Comparison of ENCODE assay signal across 18 cellular contexts in genomic region chr14:80645667-80646413, GRCh38.
DNase-seq lines count a peak whose midpoint lies in the region; ATAC-seq, FAIRE-seq and TF ChIP-seq lines count a peak whose summit lies in the region.
"Had no signal": no experiment of that assay in that cellular context is flagged by ENCODE, and none has a peak within 500 bp of the region (broad histone marks: within the 10 kb centered on the region; RNA-seq: fewer than 3 reads in every experiment).

No MANE protein-coding gene starts in this region.

- no peaks in the 10 kb centered on the region for H3K9me1 ChIP-seq in keratinocyte (ENCODE audit: control insufficient read depth, extremely low read depth, insufficient read depth, low read length)

- TF ChIP-seq CTCF in HepG2 (CRISPR knock-in tag; IDR thresholded peaks at IDR 0.05) = no peak
- no peak for TF ChIP-seq CTCF in right lobe of liver (IDR thresholded peaks at IDR 0.05)
- no peak for TF ChIP-seq CTCF in bronchial epithelial cell (IDR thresholded peaks at IDR 0.05; ENCODE audit: insufficient read depth, low read length, severe bottlenecking)
- no peak for TF ChIP-seq CTCF in keratinocyte (optimal IDR thresholded peaks at IDR 0.05 in 1 of 3, IDR thresholded peaks at IDR 0.05 in 1 of 3, conservative IDR thresholded peaks at IDR 0.05 in 1 of 3; ENCODE audit: extremely low read depth in 1 of 3, insufficient read depth in 2 of 3, low read length in 3 of 3)

- FAIRE-seq in HepG2 (lab: Jason Lieb, UNC) (no peak), bronchial epithelial cell (lab: Jason Lieb, UNC) (no peak), keratinocyte (lab: Jason Lieb, UNC) (peak; percentile 20)
- FAIRE-seq: GM12878 had no signal

- intact Hi-C loops in HepG2 (cut with micrococcal nuclease; ENCODE audit: unreplicated experiment) (no loop called here), right lobe of liver (cut with DNase I) (no loop called here)

- no peak overlapping the region for H3K4ac ChIP-seq in trophoblast cell (ENCODE audit: low read depth, low read length)

- H3K79me1 ChIP-seq in trophoblast cell (ENCODE audit: low read length) = no peaks in the 10 kb centered on the region

- H3K27ac Mint-ChIP-seq in stimulated activated memory B cell treated with anti-CD40 and anti-IgM and Interleukin-4, amounts not matched to agents 10 μg/mL and 1 μg/mL and 100 μg/mL, for 72 hours = no peak overlapping the region
- H3K27ac Mint-ChIP-seq: CD14-positive monocyte; CD4-positive, alpha-beta memory T cell had no signal

- H3K4me3 ChIP-seq in HepG2 (replicated peaks in 1 of 3; ENCODE audit: insufficient read depth in 1 of 3, low read depth in 2 of 3, low read length in 3 of 3) (no peak overlapping the region), right lobe of liver (no peak overlapping the region), bronchial epithelial cell (ENCODE audit: low read depth, low read length) (no peak overlapping the region), keratinocyte (ENCODE audit: control insufficient read depth in 2 of 3, extremely low read depth in 1 of 3, insufficient read depth in 2 of 3, low read depth in 1 of 3, low read length in 3 of 3) (no peak overlapping the region), trophoblast cell (ENCODE audit: low read depth, low read length) (no peak overlapping the region)
- H3K4me3 ChIP-seq: BLaER1, GM12878 had no signal

- H3K27me3 Mint-ChIP-seq in stimulated activated memory B cell treated with anti-CD40 and anti-IgM and Interleukin-4, amounts not matched to agents 10 μg/mL and 1 μg/mL and 100 μg/mL, for 72 hours = no peaks in the 10 kb centered on the region
- H3K27me3 Mint-ChIP-seq: CD4-positive, alpha-beta memory T cell had no signal

- H3K27ac ChIP-seq in HepG2 (ENCODE audit: extremely low read length, insufficient read depth, low read length) (peak overlapping the region; percentile 25), right lobe of liver (no peak overlapping the region), keratinocyte (ENCODE audit: control insufficient read depth, insufficient read depth, low read length) (no peak overlapping the region), trophoblast cell (ENCODE audit: low read depth, low read length) (no peak overlapping the region)
- H3K27ac ChIP-seq: BLaER1 had no signal

- H3K79me2 ChIP-seq in HepG2 (ENCODE audit: insufficient read depth, low read length) (no peaks in the 10 kb centered on the region), keratinocyte (ENCODE audit: control insufficient read depth, insufficient read depth, low read length) (no peaks in the 10 kb centered on the region), trophoblast cell (ENCODE audit: control insufficient read depth, insufficient read depth, low read length, poor library complexity) (no peaks in the 10 kb centered on the region)

- H2BK120ac ChIP-seq in trophoblast cell (ENCODE audit: insufficient read depth, low read length, poor library complexity) = no peak overlapping the region

- H2BK12ac ChIP-seq in trophoblast cell (ENCODE audit: low read length) = no peak overlapping the region

- no peaks in the 10 kb centered on the region for H4K20me1 ChIP-seq in HepG2 (ENCODE audit: insufficient read depth, low read length)
- H4K20me1 ChIP-seq in keratinocyte (ENCODE audit: control insufficient read depth, extremely low read depth, insufficient read depth, low read length) = no peaks in the 10 kb centered on the region
- H4K20me1 ChIP-seq: BLaER1 had no signal

- dilution Hi-C loops in keratinocyte (cut with MboI; ENCODE audit: extremely low pct_ligation_motif_present, low sequenced_read_pairs) = no loop called here

- no peak overlapping the region for H3K4me3 Mint-ChIP-seq in stimulated activated memory B cell treated with anti-CD40 and anti-IgM and Interleukin-4, amounts not matched to agents 10 μg/mL and 1 μg/mL and 100 μg/mL, for 72 hours
- H3K4me3 Mint-ChIP-seq: CD14-positive monocyte; CD4-positive, alpha-beta memory T cell had no signal

- no peak for TF ChIP-seq RAD21 in HepG2 (CRISPR knock-in tag; IDR thresholded peaks at IDR 0.05)

- peak; percentile 16 for DNase-seq in HepG2 (ENCODE audit: low spot score)
- no peak for DNase-seq in right lobe of liver
- peak; percentile 29 for DNase-seq in bronchial epithelial cell (ENCODE audit: low read depth)
- no peak for DNase-seq in keratinocyte (ENCODE audit: low read depth, low spot score)
- no peak for DNase-seq in mesenteric fat pad (ENCODE audit: low spot score)
- no peak for DNase-seq in trophoblast cell
- DNase-seq: 8988T; CD4-positive, alpha-beta memory T cell; DMS53; DND-41; EL; GOT3; H7 had no signal

- no peak overlapping the region; the same call in 1 of the 2 replicates for H3K4me2 ChIP-seq in HepG2 (ENCODE audit: low read depth, low read length)
- no peak overlapping the region for H3K4me2 ChIP-seq in keratinocyte (ENCODE audit: control insufficient read depth, extremely low read depth, insufficient read depth, low read depth, low read length)
- H3K4me2 ChIP-seq in trophoblast cell (ENCODE audit: low read length) = no peak overlapping the region
- H3K4me2 ChIP-seq: BLaER1 had no signal

- no TSS peak for BruUV-seq in HepG2 (replicated peaks; lab: Mats Ljungman, UMichigan)

- CTCF ChIA-PET in HepG2 (lab: Yijun Ruan, JAX; ENCODE audit: low intra/inter-chr PET ratio, low total read pairs) = no interaction called here

- in situ Hi-C loops in HepG2 (cut with HindIII; ENCODE audit: extremely low pct_ligation_motif_present, low pct_unique_long_range_greater_than_20kb) = no loop called here

- H3K27me3 ChIP-seq in HepG2 (ENCODE audit: control insufficient read depth in 1 of 2, insufficient read depth in 2 of 2, low read length in 2 of 2) = no peaks in the 10 kb centered on the region
- no peaks in the 10 kb centered on the region for H3K27me3 ChIP-seq in right lobe of liver
- H3K27me3 ChIP-seq in bronchial epithelial cell (ENCODE audit: control insufficient read depth, insufficient read depth, low read length) = no peaks in the 10 kb centered on the region
- no peaks in the 10 kb centered on the region for H3K27me3 ChIP-seq in keratinocyte (ENCODE audit: control insufficient read depth, extremely low read depth, insufficient read depth, low read length)
- H3K27me3 ChIP-seq in trophoblast cell (ENCODE audit: insufficient read depth, low read length) = no peaks in the 10 kb centered on the region
- H3K27me3 ChIP-seq: BLaER1 had no signal

- H3K4me1 ChIP-seq in HepG2 (ENCODE audit: insufficient read depth, low read length) = peaks cover 13% of the 10 kb centered on the region
- H3K4me1 ChIP-seq in right lobe of liver = no peaks in the 10 kb centered on the region
- peaks cover 4% of the 10 kb centered on the region for H3K4me1 ChIP-seq in keratinocyte (ENCODE audit: control insufficient read depth, extremely low read depth, insufficient read depth, low read length)
- H3K4me1 ChIP-seq in trophoblast cell (ENCODE audit: control insufficient read depth in 1 of 2, insufficient read depth in 2 of 2, low read length in 2 of 2) = no peaks in the 10 kb centered on the region
- H3K4me1 ChIP-seq: BLaER1 had no signal

- no peak overlapping the region for H3K14ac ChIP-seq in trophoblast cell (ENCODE audit: low read length)

- H3K9ac ChIP-seq in HepG2 (ENCODE audit: insufficient read depth, low read depth, low read length) = no peak overlapping the region
- H3K9ac ChIP-seq in keratinocyte (ENCODE audit: control insufficient read depth, extremely low read depth, insufficient read depth, low read length) = no peak overlapping the region
- H3K9ac ChIP-seq in trophoblast cell (ENCODE audit: low read length) = no peak overlapping the region
- H3K9ac ChIP-seq: BLaER1 had no signal

- 48% methylated on average over 5 of the region's 5 CpGs for WGBS in HepG2 (ENCODE audit: low lambda C conversion rate)
- 84% methylated on average over 5 of the region's 5 CpGs for WGBS in right lobe of liver (ENCODE audit: insufficient coverage, low coverage, low lambda C conversion rate, missing lambda C conversion rate)
- WGBS in trophoblast cell (ENCODE audit: extremely low coverage, insufficient coverage, insufficient read length) = no CpG with 5 or more reads among the region's 5 CpGs

- ATAC-seq in HepG2 (peak; percentile 87), right lobe of liver (no peak)
- ATAC-seq in stimulated activated memory B cell treated with anti-CD40 and anti-IgM and Interleukin-4, amounts not matched to agents 10 μg/mL and 1 μg/mL and 100 μg/mL, for 72 hours = no peak
- ATAC-seq: GM12878, HCT116 had no signal

- no peak overlapping the region for H4K8ac ChIP-seq in trophoblast cell (ENCODE audit: low read depth, low read length)

- H2AFZ ChIP-seq in HepG2 (ENCODE audit: low read length) (no peak overlapping the region), keratinocyte (ENCODE audit: control insufficient read depth, low read length) (no peak overlapping the region), trophoblast cell (ENCODE audit: insufficient read depth, low read length, poor library complexity) (no peak overlapping the region)

- H3K9me3 Mint-ChIP-seq in stimulated activated memory B cell treated with anti-CD40 and anti-IgM and Interleukin-4, amounts not matched to agents 10 μg/mL and 1 μg/mL and 100 μg/mL, for 72 hours = no peaks in the 10 kb centered on the region

- H4K12ac ChIP-seq in trophoblast cell (ENCODE audit: low read depth, low read length) = no peak overlapping the region

- H2AK5ac ChIP-seq in trophoblast cell (ENCODE audit: low read length) = no peak overlapping the region

- H3K18ac ChIP-seq in trophoblast cell (ENCODE audit: low read length) = no peak overlapping the region

- POLR2A ChIA-PET in HepG2 (lab: Yijun Ruan, JAX) = no interaction called here

- TF ChIP-seq POLR2A in HepG2 (IDR thresholded peaks at IDR 0.05; ENCODE audit: insufficient read depth in 1 of 2, low read depth in 2 of 2, low read length in 2 of 2) = no peak
- TF ChIP-seq POLR2A in right lobe of liver (IDR thresholded peaks at IDR 0.05) = no peak

- H4K91ac ChIP-seq in trophoblast cell (ENCODE audit: low read depth, low read length) = no peak overlapping the region

- no peaks in the 10 kb centered on the region for H3K36me3 Mint-ChIP-seq in stimulated activated memory B cell treated with anti-CD40 and anti-IgM and Interleukin-4, amounts not matched to agents 10 μg/mL and 1 μg/mL and 100 μg/mL, for 72 hours

- no peak overlapping the region for H3K23ac ChIP-seq in trophoblast cell (ENCODE audit: low read length)

- H3K36me3 ChIP-seq in HepG2 (replicated peaks in 1 of 2; ENCODE audit: control insufficient read depth in 1 of 2, insufficient read depth in 2 of 2, low read length in 2 of 2) (no peaks in the 10 kb centered on the region), right lobe of liver (no peaks in the 10 kb centered on the region), bronchial epithelial cell (ENCODE audit: control insufficient read depth, insufficient read depth, low read length) (no peaks in the 10 kb centered on the region), keratinocyte (ENCODE audit: control insufficient read depth in 2 of 2, extremely low read depth in 1 of 2, insufficient read depth in 2 of 2, low read length in 2 of 2) (no peaks in the 10 kb centered on the region), trophoblast cell (ENCODE audit: control insufficient read depth in 1 of 2, insufficient read depth in 2 of 2, low read length in 2 of 2) (no peaks in the 10 kb centered on the region)

- no peak for TF ChIP-seq EP300 in HepG2 (IDR thresholded peaks at IDR 0.05; ENCODE audit: low read depth in 2 of 2, low read length in 2 of 2)
- no peak for TF ChIP-seq EP300 in HepG2 (CRISPR knock-in tag; IDR thresholded peaks at IDR 0.05; ENCODE audit: borderline replicate concordance)

- no peaks in the 10 kb centered on the region for H3K4me1 Mint-ChIP-seq in stimulated activated memory B cell treated with anti-CD40 and anti-IgM and Interleukin-4, amounts not matched to agents 10 μg/mL and 1 μg/mL and 100 μg/mL, for 72 hours
- H3K4me1 Mint-ChIP-seq: CD14-positive monocyte had no signal

- H3K9me3 ChIP-seq in HepG2 (ENCODE audit: low read length) (no peaks in the 10 kb centered on the region), right lobe of liver (no peaks in the 10 kb centered on the region), keratinocyte (ENCODE audit: control insufficient read depth, low read depth, low read length) (no peaks in the 10 kb centered on the region), trophoblast cell (ENCODE audit: insufficient read depth, low read depth, low read length) (peaks cover 2% of the 10 kb centered on the region)

- no peak overlapping the region for H2BK5ac ChIP-seq in trophoblast cell (ENCODE audit: low read depth, low read length, poor library complexity)

Comparison
In these comparisons a context has a peak if more than half of its experiments do, and no peak if none do; other contexts are left out.
1. DNase-seq: peak in HepG2 (single experiment) and bronchial epithelial cell (single experiment); none in right lobe of liver (0 of 3), keratinocyte (single experiment), mesenteric fat pad (single experiment) and trophoblast cell (0 of 2).